In the genomic region with DNA sequence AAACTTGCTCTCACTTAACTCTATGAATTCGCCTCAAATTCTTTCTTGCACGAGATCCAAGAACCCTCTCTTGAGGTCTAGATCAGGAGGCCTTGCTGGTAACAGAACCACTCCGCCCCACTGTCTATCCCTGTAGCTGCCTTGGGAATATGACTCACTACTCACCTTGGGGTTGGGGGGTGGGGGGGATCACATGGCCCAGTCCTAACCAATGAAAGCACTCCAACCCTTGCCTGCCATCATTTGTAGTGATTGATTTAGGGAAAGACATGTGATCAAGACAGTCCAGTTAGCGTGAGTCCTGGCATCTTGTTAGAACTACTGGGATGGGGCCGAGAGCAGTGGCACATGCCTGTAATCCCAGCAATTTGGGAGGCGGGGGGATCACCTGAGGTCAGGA, we compare ENCODE assay signal across 18 cellular contexts. TPM values are rescaled to one million over a fixed set of nuclear protein-coding genes. Genes with fewer than 3 reads are reported as not detected.
DNase-seq lines count a peak whose midpoint lies in the region; ATAC-seq, FAIRE-seq and TF ChIP-seq lines count a peak whose summit lies in the region.
"Had no signal": no experiment of that assay in that cellular context is flagged by ENCODE, and none has a peak within 500 bp of the region (broad histone marks: within the 10 kb centered on the region; RNA-seq: fewer than 3 reads in every experiment).

No MANE protein-coding gene starts in this region.

- no peak overlapping the region for H3K4me2 ChIP-seq in K562 (ENCODE audit: insufficient read depth, low read length)

- peak; percentile 77 for FAIRE-seq in K562 (lab: Jason Lieb, UNC)

- no peak for TF ChIP-seq POLR2A in K562 (conservative IDR thresholded peaks at IDR 0.05)

- no peak overlapping the region for H3K4me3 ChIP-seq in K562
- H3K4me3 ChIP-seq: MG63 had no signal

- POLR2A ChIA-PET in K562 (lab: Yijun Ruan, JAX): interaction anchor here (0.8 kb wide), 1 partner anchor 10 kb away, joined by 4 read pairs; no protein-coding TSS in a partner anchor

- H3K27ac ChIP-seq in K562 (ENCODE audit: extremely low read depth, low read depth, low read length): no peak overlapping the region

- H3K9ac ChIP-seq in K562 (ENCODE audit: insufficient read depth in 1 of 2, low read depth in 2 of 2, low read length in 2 of 2): no peak overlapping the region

- no peak for TF ChIP-seq CTCF in K562 (IDR thresholded peaks at IDR 0.05 in 2 of 3, conservative IDR thresholded peaks at IDR 0.05 in 1 of 3; ENCODE audit: insufficient read depth in 2 of 3, low read depth in 1 of 3, low read length in 3 of 3)

- no peaks in the 10 kb centered on the region for H3K9me1 ChIP-seq in K562 (ENCODE audit: control insufficient read depth, insufficient read depth, low read length)

- H2AFZ ChIP-seq in K562 (ENCODE audit: low read depth, low read length): peak overlapping the region; percentile 48; the same call in 1 of the 2 replicates

- WGBS in K562 (ENCODE audit: insufficient coverage, low coverage, missing lambda C conversion rate): 31% methylated on average over 5 of the region's 6 CpGs

- BruUV-seq in K562 (replicated peaks; lab: Mats Ljungman, UMichigan): no TSS peak

- H4K20me1 ChIP-seq in K562 (replicated peaks; ENCODE audit: control insufficient read depth, insufficient read depth, low read length): no peaks in the 10 kb centered on the region

- intact Hi-C loops in K562 (cut with micrococcal nuclease): no loop called here

- CTCF ChIA-PET in K562 (lab: Yijun Ruan, JAX; ENCODE audit: low intra/inter-chr PET ratio): no interaction called here

- H3K36me3 ChIP-seq in K562 (ENCODE audit: control insufficient read depth, insufficient read depth, low read length): no peaks in the 10 kb centered on the region
- H3K36me3 ChIP-seq: MG63 had no signal

- H3K9me3 ChIP-seq in K562 (replicated peaks; ENCODE audit: control insufficient read depth, insufficient read depth, low read depth, low read length): no peaks in the 10 kb centered on the region
- H3K9me3 ChIP-seq: Caco-2, MG63 had no signal

- peaks cover 2% of the 10 kb centered on the region; the same call in 1 of the 3 replicates for H3K79me2 ChIP-seq in K562 (ENCODE audit: control insufficient read depth, insufficient read depth, low read length)

- TF ChIP-seq RAD21 in K562 (CRISPR knock-in tag; conservative IDR thresholded peaks at IDR 0.05 in 1 of 2, IDR thresholded peaks at IDR 0.05 in 1 of 2): no peak

- DNase-seq in Caki2 (ENCODE audit: low read depth) (peak; percentile 73), HT-29 (ENCODE audit: low spot score) (peak; percentile 15), K562 (ENCODE audit: extremely low read depth in 1 of 4, low spot score in 3 of 4) (peak; percentile 73 to 76 (median 75)), kidney tubule cell (ENCODE audit: low spot score) (peak; percentile 28), RPMI8226 (no peak), hepatic stellate cell (ENCODE audit: low spot score) (no peak), NCI-H2081 treated with DMSO at 0.1 percent for 48 hours (lab: John Stamatoyannopoulos, UW) (no peak)
- DNase-seq in stimulated activated CD4-positive, alpha-beta T cell treated with anti-CD3 and anti-CD28 coated beads, Interleukin-12 subunit alpha, Interleukin-12 subunit beta, amount 100 ng/mL, for 4 hours: no peak
- DNase-seq: ACHN, AML-193, Caco-2, H7, MG63, NCI-H1092 treated with DMSO at 0.1 percent for 48 hours, NCI-H2227 treated with DMSO at 0.1 percent for 48 hours, NCI-H524 treated with DMSO at 0.1 percent for 48 hours, SHP77 treated with DMSO at 0.1 percent for 48 hours had no signal

- peak; percentile 27 for ATAC-seq in K562
- ATAC-seq: Panc1 had no signal

- in situ Hi-C loops in Caki2 (cut with HindIII; ENCODE audit: low pct_unique_long_range_greater_than_20kb, low sequenced_read_pairs) (loop anchor here (10.0 to 25.0 kb wide), 2 partner anchors 126 to 279 kb away; a partner anchor contains a TSS), K562 (cut with MboI) (loop anchor here (5.0 to 10.0 kb wide), 3 partner anchors 86 to 206 kb away; no protein-coding TSS in a partner anchor)

- H3K27me3 ChIP-seq in K562 (ENCODE audit: control insufficient read depth in 2 of 2, insufficient read depth in 2 of 2, low read length in 2 of 2): no peaks in the 10 kb centered on the region
- H3K27me3 ChIP-seq: MG63 had no signal

- peaks cover 8 to 17% of the 10 kb centered on the region in 2 experiments; a peak in 4 of 5 replicates for H3K4me1 ChIP-seq in K562 (replicated peaks in 1 of 2; ENCODE audit: control insufficient read depth in 2 of 2, insufficient read depth in 2 of 2, low read length in 2 of 2)

- no peak for TF ChIP-seq EP300 in K562 (IDR thresholded peaks at IDR 0.05; ENCODE audit: low read length)

TF ChIP-seq in K562, 482 proteins besides CTCF, POLR2A, EP300 and RAD21 (continues in another document):
- TF ChIP-seq L3MBTL2 (IDR thresholded peaks at IDR 0.05): peak; percentile 35; the same call in 1 of the 2 replicates
- TF ChIP-seq, protein P1, sequence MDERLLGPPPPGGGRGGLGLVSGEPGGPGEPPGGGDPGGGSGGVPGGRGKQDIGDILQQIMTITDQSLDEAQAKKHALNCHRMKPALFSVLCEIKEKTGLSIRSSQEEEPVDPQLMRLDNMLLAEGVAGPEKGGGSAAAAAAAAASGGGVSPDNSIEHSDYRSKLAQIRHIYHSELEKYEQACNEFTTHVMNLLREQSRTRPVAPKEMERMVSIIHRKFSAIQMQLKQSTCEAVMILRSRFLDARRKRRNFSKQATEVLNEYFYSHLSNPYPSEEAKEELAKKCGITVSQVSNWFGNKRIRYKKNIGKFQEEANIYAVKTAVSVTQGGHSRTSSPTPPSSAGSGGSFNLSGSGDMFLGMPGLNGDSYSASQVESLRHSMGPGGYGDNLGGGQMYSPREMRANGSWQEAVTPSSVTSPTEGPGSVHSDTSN (CRISPR knock-in tag; IDR thresholded peaks at IDR 0.05; ENCODE audit: low read depth): no peak
- TF ChIP-seq, protein P1 (tag; conservative IDR thresholded peaks at IDR 0.05; ENCODE audit: low read depth): peak; percentile 84

RNA-seq across cellular contexts. Expression of a gene that starts 4.8 kb away (rescaled TPM):
- total RNA-seq in Caki2 (2014; rRNA removed; shearing (Covaris generic); ENCODE audit: low replicate concordance): 9.4 and 24.6 TPM in 2 replicates
- 23.6 and 26.1 TPM in 2 replicates for total RNA-seq in HT-29 (2014; rRNA removed; shearing (Covaris generic))
- 49.0 and 82.5 TPM in 2 replicates for total RNA-seq in K562 (2011; cell fraction: chromatin; rRNA removed; ENCODE audit: low replicate concordance)
- 38.9 and 51.6 TPM in 2 replicates for total RNA-seq in K562 (2011; cell fraction: nucleolus; rRNA removed)
- 46.1 and 57.6 TPM in 2 replicates for total RNA-seq in K562 (2011; cell fraction: nucleoplasm; rRNA removed)
- total RNA-seq in K562 (2014; rRNA removed) (10.6 and 10.9 TPM in 2 replicates), K562 (2014; rRNA removed; fragmentation: Illumina TruSeq; extraction: Trizol) (3.4 and 3.7 TPM in 2 replicates), K562 (2015; rRNA removed; fragmentation: Illumina TruSeq; extraction: Trizol) (3.6 and 5.2 TPM in 2 replicates), K562 (2021) (21.1 TPM in 2 replicates)
- polyA plus RNA-seq in K562 (2011; rRNA removed) (1.2 and 2.6 TPM in 2 replicates), K562 (2014; fragmentation: Illumina TruSeq; extraction: Trizol) (6.3 and 9.6 TPM in 2 replicates), K562 (2014; fragmentation: Nextera tagmentation; extraction: Ambion mirVana) (under 1 TPM; 0.84 to 0.97 TPM), K562 (2014; rRNA removed) (5.6 and 6.9 TPM in 2 replicates)
- 2.2 and 2.4 TPM in 2 replicates for polyA plus RNA-seq in K562 (2011; cell fraction: cytosol; rRNA removed)
- polyA plus RNA-seq in K562 (2011; cell fraction: nucleus; rRNA removed): 10.3 and 11.6 TPM in 2 replicates
- polyA plus RNA-seq in K562 (2012): 12.8 and 15.5 TPM in 2 replicates
- 9.5 and 10.3 TPM in 2 replicates for polyA minus RNA-seq in K562 (2011; rRNA and poly(A)+ RNA removed)
- polyA minus RNA-seq in K562 (2011; cell fraction: cytosol; rRNA and poly(A)+ RNA removed): 10.8 and 14.7 TPM in 2 replicates
- polyA minus RNA-seq in K562 (2011; cell fraction: nucleus; rRNA and poly(A)+ RNA removed): 17.6 and 19.1 TPM in 2 replicates

RNA-seq across cellular contexts. Expression of a gene that starts 38.0 kb away (rescaled TPM):
- not detected in 2 replicates for total RNA-seq in Caki2 (2014; rRNA removed; shearing (Covaris generic); ENCODE audit: low replicate concordance)
- total RNA-seq in HT-29 (2014; rRNA removed; shearing (Covaris generic)): not detected in 2 replicates
- 1.5 TPM in 1 of 2 replicates, not detected in the other for total RNA-seq in K562 (2011; cell fraction: chromatin; rRNA removed; ENCODE audit: low replicate concordance)
- 0.26 and 1.2 TPM in 2 replicates for total RNA-seq in K562 (2011; cell fraction: nucleolus; rRNA removed)
- total RNA-seq in K562 (2011; cell fraction: nucleoplasm; rRNA removed): 0.22 TPM in 1 of 2 replicates, not detected in the other
- total RNA-seq in K562 (2014; rRNA removed) (not detected in 2 replicates), K562 (2014; rRNA removed; fragmentation: Illumina TruSeq; extraction: Trizol) (not detected in 2 replicates), K562 (2015; rRNA removed; fragmentation: Illumina TruSeq; extraction: Trizol) (not detected in 2 replicates), K562 (2021) (not detected in 2 replicates)
- polyA plus RNA-seq in K562 (2011; rRNA removed) (0.31 and 0.50 TPM in 2 replicates), K562 (2014; fragmentation: Illumina TruSeq; extraction: Trizol) (not detected in 2 replicates), K562 (2014; fragmentation: Nextera tagmentation; extraction: Ambion mirVana) (under 1 TPM in 1 of 2 experiments, not detected in 1; 0.03 TPM), K562 (2014; rRNA removed) (not detected in 2 replicates)
- polyA plus RNA-seq in K562 (2011; cell fraction: cytosol; rRNA removed): 0.47 and 0.81 TPM in 2 replicates
- 0.25 and 0.57 TPM in 2 replicates for polyA plus RNA-seq in K562 (2011; cell fraction: nucleus; rRNA removed)
- polyA plus RNA-seq in K562 (2012): 0.03 and 0.20 TPM in 2 replicates
- polyA minus RNA-seq in K562 (2011; rRNA and poly(A)+ RNA removed): 0.09 and 2.6 TPM in 2 replicates
- 1.7 TPM in 1 of 2 replicates, not detected in the other for polyA minus RNA-seq in K562 (2011; cell fraction: cytosol; rRNA and poly(A)+ RNA removed)
- not detected in 2 replicates for polyA minus RNA-seq in K562 (2011; cell fraction: nucleus; rRNA and poly(A)+ RNA removed)
- total RNA-seq: Caco-2 had no signal

Comparison
In these comparisons a context has a peak if more than half of its experiments do, and no peak if none do; other contexts are left out.
1. DNase-seq: peak in Caki2 (single experiment), HT-29 (single experiment), K562 (4 of 4) and kidney tubule cell (single experiment); none in RPMI8226 (single experiment), hepatic stellate cell (single experiment), NCI-H2081 treated with DMSO at 0.1 percent for 48 hours (single experiment) and stimulated activated CD4-positive, alpha-beta T cell treated with anti-CD3 and anti-CD28 coated beads, Interleukin-12 subunit alpha, Interleukin-12 subunit beta, amount 100 ng/mL, for 4 hours (single experiment).